ENCODE assay signal across 9 cellular contexts in the genomic region with DNA sequence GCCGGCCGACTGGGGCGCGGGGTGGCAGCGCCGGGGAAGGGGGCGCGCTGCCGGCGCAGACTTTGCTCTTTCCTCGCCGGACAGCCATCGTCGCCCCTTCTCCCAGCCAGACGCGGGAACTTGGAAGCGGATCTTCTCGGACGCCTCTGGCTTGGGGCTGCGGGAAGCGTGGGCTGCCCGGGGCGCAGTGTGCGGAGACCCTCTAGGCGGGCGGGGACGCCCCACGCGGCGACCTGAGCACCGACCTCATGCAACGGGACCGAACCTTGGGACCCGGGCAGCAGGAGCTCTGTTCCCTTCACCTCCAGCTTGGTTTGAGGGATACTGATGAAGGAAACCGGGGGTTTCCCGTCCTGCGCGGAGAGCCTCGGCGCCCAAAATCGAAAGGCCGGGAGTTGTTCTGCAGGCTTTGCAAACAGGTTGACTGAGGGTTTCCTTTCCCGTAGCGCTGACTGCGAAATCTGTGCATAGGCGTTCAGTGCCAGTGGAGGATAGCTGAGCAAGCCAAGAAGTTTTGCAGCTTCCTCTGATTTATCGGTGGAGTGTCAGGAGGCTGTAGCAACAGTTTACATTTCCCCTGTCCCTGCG. TPM values are rescaled to one million over a fixed set of nuclear protein-coding genes. Genes with fewer than 3 reads are reported as not detected.
DNase-seq lines count a peak whose midpoint lies in the region; ATAC-seq, FAIRE-seq and TF ChIP-seq lines count a peak whose summit lies in the region.
"Had no signal": no experiment of that assay in that cellular context is flagged by ENCODE, and none has a peak within 500 bp of the region (broad histone marks: within the 10 kb centered on the region; RNA-seq: fewer than 3 reads in every experiment).

No MANE protein-coding gene starts in this region.

- no peaks in the 10 kb centered on the region for H3K9me3 ChIP-seq in osteoblast (ENCODE audit: low read depth, low read length)

- H3K27ac ChIP-seq in foreskin keratinocyte (no peak overlapping the region), osteoblast (ENCODE audit: low read depth, low read length) (no peak overlapping the region)

- DNase-seq in ELF-1 (ENCODE audit: low read depth, low spot score) (peak; percentile 5), NCI-H1694 treated with DMSO at 0.1 percent for 48 hours (lab: John Stamatoyannopoulos, UW) (peak; percentile 20), foreskin keratinocyte (no peak), osteoblast (ENCODE audit: insufficient read length, low spot score, missing footprints) (peak; percentile 79), D721Med (ENCODE audit: insufficient read length, low spot score) (no peak), occipital lobe (lab: John Stamatoyannopoulos, UW) (no peak)
- DNase-seq: activated T-cell treated with anti-CD3 and anti-CD28 coated beads, Interleukin-2, amount 50 U/mL, for 24 hours had no signal

- H3K79me2 ChIP-seq in osteoblast (ENCODE audit: insufficient read depth, low read length): no peaks in the 10 kb centered on the region

- H3K4me1 ChIP-seq in foreskin keratinocyte: no peaks in the 10 kb centered on the region
- H3K4me1 ChIP-seq in osteoblast (ENCODE audit: insufficient read depth, low read length): no peaks in the 10 kb centered on the region

- H3K4me3 ChIP-seq in osteoblast (ENCODE audit: insufficient read depth, low read length): no peak overlapping the region

- no peak overlapping the region for H3K4me2 ChIP-seq in osteoblast (ENCODE audit: insufficient read depth, low read length)

- ATAC-seq in foreskin keratinocyte: peak; percentile 48
- no peak for ATAC-seq in HG03571 (IDR thresholded peaks at IDR 0.05; ENCODE audit: unreplicated experiment)
- no peak for ATAC-seq in GM21786 (IDR thresholded peaks at IDR 0.05; ENCODE audit: unreplicated experiment)

- TF ChIP-seq CTCF in foreskin keratinocyte (conservative IDR thresholded peaks at IDR 0.05) (no peak), osteoblast (IDR thresholded peaks at IDR 0.05; ENCODE audit: extremely low read depth, low read depth, low read length) (no peak), D721Med (IDR thresholded peaks at IDR 0.05; ENCODE audit: insufficient read depth, missing control alignments) (no peak)

- no peaks in the 10 kb centered on the region for H4K20me1 ChIP-seq in osteoblast (ENCODE audit: insufficient read depth, low read length)

- H3K27me3 ChIP-seq in foreskin keratinocyte (peaks cover 51% of the 10 kb centered on the region), osteoblast (ENCODE audit: insufficient read depth, low read length) (peaks cover 10% of the 10 kb centered on the region)

- no peak overlapping the region for H2AFZ ChIP-seq in osteoblast (ENCODE audit: low read length)

- FAIRE-seq in D721Med (lab: Jason Lieb, UNC): no peak

- no peaks in the 10 kb centered on the region for H3K36me3 ChIP-seq in osteoblast (ENCODE audit: insufficient read depth, low read length)

RNA-seq across cellular contexts. Expression of a gene that starts 0.5 kb away (rescaled TPM):
- 0.04 and 0.10 TPM in 2 replicates for total RNA-seq in foreskin keratinocyte
- polyA plus RNA-seq in foreskin keratinocyte: 0.01 TPM in 1 of 2 replicates, not detected in the other
- total RNA-seq in osteoblast: under 0.01 TPM in 2 replicates
- total RNA-seq in occipital lobe: 20.0 TPM

Comparison
In these comparisons a context has a peak if more than half of its experiments do, and no peak if none do; other contexts are left out.
1. DNase-seq: peak in ELF-1 (single experiment), NCI-H1694 treated with DMSO at 0.1 percent for 48 hours (single experiment) and osteoblast (single experiment); none in foreskin keratinocyte (0 of 2), D721Med (single experiment) and occipital lobe (single experiment).
2. RNA of a gene that starts 0.5 kb away (total RNA-seq): 20.0 TPM in occipital lobe (single experiment); 0.04 to 0.10 TPM in foreskin keratinocyte and under 0.01 TPM in osteoblast; every median in the first group is over 10 times any median in the second.